Comparison of ENCODE assay signal across 35 cellular contexts in the genomic region with DNA sequence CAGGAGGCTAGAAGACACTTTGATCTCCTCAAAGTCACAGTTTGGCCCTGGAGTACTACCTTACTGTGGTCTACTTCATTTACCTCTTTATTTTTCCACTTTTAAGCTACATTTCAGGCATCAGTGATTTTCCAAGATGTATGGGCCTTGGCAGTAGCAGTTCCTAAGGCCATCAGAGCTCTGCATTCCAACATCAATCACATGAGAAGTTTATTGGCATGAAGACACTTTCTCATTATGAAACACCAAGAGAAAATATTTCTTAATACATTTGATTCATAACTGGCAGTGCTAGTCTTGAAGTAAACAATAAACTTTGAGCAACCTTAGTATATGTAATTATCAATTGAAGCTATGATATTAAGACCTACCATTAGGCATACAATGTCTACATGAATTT.
"Had no signal": no experiment of that assay in that cellular context is flagged by ENCODE, and none has a peak within 500 bp of the region (broad histone marks: within the 10 kb centered on the region; RNA-seq: fewer than 3 reads in every experiment).

No MANE protein-coding gene starts in this region.

- H3K4me3 ChIP-seq: MG63, PC-9 had no signal

- H3K27ac Mint-ChIP-seq: activated B cell treated with CpG ODN at 0.5 μM for 24 hours; activated CD4-positive, alpha-beta memory T cell treated with anti-CD3 and anti-CD28 coated beads for 36 hours; activated naive CD4-positive, alpha-beta T cell treated with anti-CD3 and anti-CD28 coated beads for 36 hours; activated naive CD4-positive, alpha-beta T cell treated with anti-CD3 and anti-CD28 coated beads, Interleukin-2, amount 50 U/mL, for 72 hours; activated T-helper 1 cell treated with anti-CD3 and anti-CD28 coated beads, Interleukin-12 subunit alpha, Interleukin-12 subunit beta, Interleukin-2, Interleukin-4 antibody, amounts not matched to agents 30 ng/mL and 10 ng/mL and 1 ng/mL, durations not matched to agents 14 hours and 24 hours and 36 hours; brain had no signal

- H3K27me3 ChIP-seq: MG63 had no signal

- ATAC-seq: activated naive CD4-positive, alpha-beta T cell treated with anti-CD3 and anti-CD28 coated beads, Interleukin-2, amount 50 U/mL, for 72 hours; activated T-cell treated with anti-CD3 and anti-CD28 coated beads, Interleukin-2, amount 50 U/mL, for 4 hours; Right ventricle myocardium inferior had no signal

- H3K9me3 ChIP-seq: MG63 had no signal

- H3K4me1 Mint-ChIP-seq: activated B cell treated with CpG ODN at 0.5 μM for 24 hours had no signal

- DNase-seq: activated B cell treated with CpG ODN at 0.5 μM for 24 hours; activated CD4-positive, alpha-beta memory T cell treated with anti-CD3 and anti-CD28 coated beads for 36 hours; activated CD4-positive, alpha-beta T cell treated with anti-CD3 and anti-CD28 coated beads for 4 hours; activated CD4-positive, alpha-beta T cell treated with anti-CD3 and anti-CD28 coated beads, Interleukin-2, amount 50 U/mL, for 1 hour; activated CD4-positive, CD25-positive, alpha-beta regulatory T cell treated with anti-CD3 and anti-CD28 coated beads, Interleukin-2, amount 50 U/mL, for 72 hours; activated CD8-positive, alpha-beta memory T cell treated with anti-CD3 and anti-CD28 coated beads, Interleukin-2, amount 50 U/mL, for 4 hours; activated gamma-delta T cell treated with Interleukin-2 at 50 U/mL for 16 hours; activated naive CD4-positive, alpha-beta T cell treated with anti-CD3 and anti-CD28 coated beads for 36 hours; activated T-cell treated with anti-CD3 and anti-CD28 coated beads for 4 hours; activated T-cell treated with anti-CD3 and anti-CD28 coated beads, Interleukin-2, amount 50 U/mL, for 4 hours; anterior cingulate cortex; Karpas-422; KBM-7; MG63; NCI-H1092; NCI-H1417; NCI-H146; NCI-H187; NCI-H2029 treated with DMSO at 0.1 percent for 48 hours; NCI-H2107; NCI-H2171; NCI-H510A; NCI-H526; NCI-H748 treated with DMSO at 0.1 percent for 48 hours; NK-92 treated with Interleukin-12 subunit alpha and Interleukin-12 subunit beta, amount 100 ng/mL, for 24 hours; SIG-M5; SW 1271; T-helper 1 cell; T-helper 2 cell; T-helper 9 cell had no signal

- H3K9me3 Mint-ChIP-seq: activated B cell treated with CpG ODN at 0.5 μM for 24 hours; activated CD4-positive, alpha-beta memory T cell treated with anti-CD3 and anti-CD28 coated beads for 36 hours; activated naive CD4-positive, alpha-beta T cell treated with anti-CD3 and anti-CD28 coated beads for 36 hours; activated naive CD4-positive, alpha-beta T cell treated with anti-CD3 and anti-CD28 coated beads, Interleukin-2, amount 50 U/mL, for 72 hours; activated T-cell treated with anti-CD3 and anti-CD28 coated beads, Interleukin-2, amount 50 U/mL, for 4 hours; activated T-helper 1 cell treated with anti-CD3 and anti-CD28 coated beads, Interleukin-12 subunit alpha, Interleukin-12 subunit beta, Interleukin-2, Interleukin-4 antibody, amounts not matched to agents 30 ng/mL and 10 ng/mL and 1 ng/mL, durations not matched to agents 14 hours and 24 hours and 36 hours had no signal

- H3K36me3 Mint-ChIP-seq: activated CD4-positive, alpha-beta memory T cell treated with anti-CD3 and anti-CD28 coated beads for 36 hours; activated naive CD4-positive, alpha-beta T cell treated with anti-CD3 and anti-CD28 coated beads, Interleukin-2, amount 50 U/mL, for 72 hours; brain had no signal

- H3K36me3 ChIP-seq: MG63 had no signal

- H3K4me3 Mint-ChIP-seq: activated B cell treated with CpG ODN at 0.5 μM for 24 hours; activated CD4-positive, alpha-beta memory T cell treated with anti-CD3 and anti-CD28 coated beads for 36 hours; activated naive CD4-positive, alpha-beta T cell treated with anti-CD3 and anti-CD28 coated beads for 36 hours; activated T-cell treated with anti-CD3 and anti-CD28 coated beads, Interleukin-2, amount 50 U/mL, for 4 hours; activated T-helper 1 cell treated with anti-CD3 and anti-CD28 coated beads, Interleukin-12 subunit alpha, Interleukin-12 subunit beta, Interleukin-2, Interleukin-4 antibody, amounts not matched to agents 30 ng/mL and 10 ng/mL and 1 ng/mL, durations not matched to agents 14 hours and 24 hours and 36 hours; brain had no signal
